Comparison of ENCODE assay signal across 2 cellular contexts in the genomic region with DNA sequence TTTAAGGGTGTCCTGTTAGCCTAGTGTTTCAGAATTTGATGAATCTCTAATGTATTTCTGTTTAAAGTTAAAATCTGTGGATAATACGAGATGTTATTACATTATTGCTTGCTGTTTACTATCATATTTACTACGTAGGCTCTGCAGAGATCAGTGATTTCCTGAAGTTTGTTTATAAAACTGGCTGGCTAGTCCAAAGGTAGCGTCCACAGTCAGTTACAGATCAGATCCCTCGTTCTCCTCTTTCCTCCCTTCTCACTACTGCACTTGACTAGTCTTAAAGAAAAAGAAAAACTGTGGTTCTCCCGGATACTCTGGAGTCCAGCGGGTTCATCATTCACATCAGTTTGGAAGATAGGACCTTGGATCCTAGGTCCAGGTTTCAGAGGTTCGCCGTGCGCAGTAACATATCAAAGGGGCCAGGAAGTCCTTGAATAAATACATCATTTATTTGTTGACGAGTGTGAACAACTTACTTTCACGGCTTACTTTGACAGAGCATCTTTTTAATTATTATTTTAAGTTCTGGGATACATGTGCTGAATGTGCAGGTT.
A peak's percentile ranks its signal among the peaks of the same experiment; 100 is the strongest.
TF ChIP-seq lines count a peak whose summit lies in the region.

No MANE protein-coding gene starts in this region.

TF ChIP-seq in liver, 16 proteins besides CTCF, POLR2A, EP300 and RAD21:
- TF ChIP-seq HNF4A (conservative IDR thresholded peaks at IDR 0.05): peak; percentile 69 to 78
- TF ChIP-seq HNF4G (IDR thresholded peaks at IDR 0.05): peak; percentile 8
- no peak for TF ChIP-seq JUND (IDR thresholded peaks at IDR 0.05)

TF ChIP-seq in HepG2, 621 proteins besides CTCF, POLR2A, EP300 and RAD21:
- TF ChIP-seq SNAPC2 (CRISPR knock-in tag; IDR thresholded peaks at IDR 0.05) (no peak), ZNF430 (CRISPR knock-in tag; IDR thresholded peaks at IDR 0.05) (no peak), ZNF367 (CRISPR knock-in tag; IDR thresholded peaks at IDR 0.05; ENCODE audit: borderline replicate concordance) (no peak), RBM22 (optimal IDR thresholded peaks at IDR 0.05; ENCODE audit: low read length) (no peak), ZNF816 (CRISPR knock-in tag; IDR thresholded peaks at IDR 0.05; ENCODE audit: borderline replicate concordance) (no peak), NCOR1 (IDR thresholded peaks at IDR 0.05; ENCODE audit: borderline replicate concordance, low read length) (no peak), ZNF672 (CRISPR knock-in tag; IDR thresholded peaks at IDR 0.05) (no peak), FLYWCH1 (CRISPR knock-in tag; IDR thresholded peaks at IDR 0.05) (no peak), ZNF292 (CRISPR knock-in tag; IDR thresholded peaks at IDR 0.05; ENCODE audit: borderline replicate concordance, low read depth) (no peak), ELF3 (CRISPR knock-in tag; IDR thresholded peaks at IDR 0.05) (no peak), ASH2L (IDR thresholded peaks at IDR 0.05; ENCODE audit: insufficient read length, low read depth, low read length) (no peak), ZNF543 (CRISPR knock-in tag; IDR thresholded peaks at IDR 0.05) (no peak), ZNF296 (CRISPR knock-in tag; conservative IDR thresholded peaks at IDR 0.05) (no peak), ZNF230 (CRISPR knock-in tag; IDR thresholded peaks at IDR 0.05) (no peak), ZNF333 (CRISPR knock-in tag; IDR thresholded peaks at IDR 0.05; ENCODE audit: borderline replicate concordance) (no peak), ZNF674 (CRISPR knock-in tag; IDR thresholded peaks at IDR 0.05; ENCODE audit: low read depth) (no peak)
- TF ChIP-seq, protein P1, sequence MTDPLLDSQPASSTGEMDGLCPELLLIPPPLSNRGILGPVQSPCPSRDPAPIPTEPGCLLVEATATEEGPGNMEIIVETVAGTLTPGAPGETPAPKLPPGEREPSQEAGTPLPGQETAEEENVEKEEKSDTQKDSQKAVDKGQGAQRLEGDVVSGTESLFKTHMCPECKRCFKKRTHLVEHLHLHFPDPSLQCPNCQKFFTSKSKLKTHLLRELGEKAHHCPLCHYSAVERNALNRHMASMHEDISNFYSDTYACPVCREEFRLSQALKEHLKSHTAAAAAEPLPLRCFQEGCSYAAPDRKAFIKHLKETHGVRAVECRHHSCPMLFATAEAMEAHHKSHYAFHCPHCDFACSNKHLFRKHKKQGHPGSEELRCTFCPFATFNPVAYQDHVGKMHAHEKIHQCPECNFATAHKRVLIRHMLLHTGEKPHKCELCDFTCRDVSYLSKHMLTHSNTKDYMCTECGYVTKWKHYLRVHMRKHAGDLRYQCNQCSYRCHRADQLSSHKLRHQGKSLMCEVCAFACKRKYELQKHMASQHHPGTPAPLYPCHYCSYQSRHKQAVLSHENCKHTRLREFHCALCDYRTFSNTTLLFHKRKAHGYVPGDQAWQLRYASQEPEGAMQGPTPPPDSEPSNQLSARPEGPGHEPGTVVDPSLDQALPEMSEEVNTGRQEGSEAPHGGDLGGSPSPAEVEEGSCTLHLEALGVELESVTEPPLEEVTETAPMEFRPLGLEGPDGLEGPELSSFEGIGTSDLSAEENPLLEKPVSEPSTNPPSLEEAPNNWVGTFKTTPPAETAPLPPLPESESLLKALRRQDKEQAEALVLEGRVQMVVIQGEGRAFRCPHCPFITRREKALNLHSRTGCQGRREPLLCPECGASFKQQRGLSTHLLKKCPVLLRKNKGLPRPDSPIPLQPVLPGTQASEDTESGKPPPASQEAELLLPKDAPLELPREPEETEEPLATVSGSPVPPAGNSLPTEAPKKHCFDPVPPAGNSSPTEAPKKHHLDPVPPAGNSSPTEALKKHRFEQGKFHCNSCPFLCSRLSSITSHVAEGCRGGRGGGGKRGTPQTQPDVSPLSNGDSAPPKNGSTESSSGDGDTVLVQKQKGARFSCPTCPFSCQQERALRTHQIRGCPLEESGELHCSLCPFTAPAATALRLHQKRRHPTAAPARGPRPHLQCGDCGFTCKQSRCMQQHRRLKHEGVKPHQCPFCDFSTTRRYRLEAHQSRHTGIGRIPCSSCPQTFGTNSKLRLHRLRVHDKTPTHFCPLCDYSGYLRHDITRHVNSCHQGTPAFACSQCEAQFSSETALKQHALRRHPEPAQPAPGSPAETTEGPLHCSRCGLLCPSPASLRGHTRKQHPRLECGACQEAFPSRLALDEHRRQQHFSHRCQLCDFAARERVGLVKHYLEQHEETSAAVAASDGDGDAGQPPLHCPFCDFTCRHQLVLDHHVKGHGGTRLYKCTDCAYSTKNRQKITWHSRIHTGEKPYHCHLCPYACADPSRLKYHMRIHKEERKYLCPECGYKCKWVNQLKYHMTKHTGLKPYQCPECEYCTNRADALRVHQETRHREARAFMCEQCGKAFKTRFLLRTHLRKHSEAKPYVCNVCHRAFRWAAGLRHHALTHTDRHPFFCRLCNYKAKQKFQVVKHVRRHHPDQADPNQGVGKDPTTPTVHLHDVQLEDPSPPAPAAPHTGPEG (CRISPR knock-in tag; IDR thresholded peaks at IDR 0.05): no peak
- TF ChIP-seq, protein P2, sequence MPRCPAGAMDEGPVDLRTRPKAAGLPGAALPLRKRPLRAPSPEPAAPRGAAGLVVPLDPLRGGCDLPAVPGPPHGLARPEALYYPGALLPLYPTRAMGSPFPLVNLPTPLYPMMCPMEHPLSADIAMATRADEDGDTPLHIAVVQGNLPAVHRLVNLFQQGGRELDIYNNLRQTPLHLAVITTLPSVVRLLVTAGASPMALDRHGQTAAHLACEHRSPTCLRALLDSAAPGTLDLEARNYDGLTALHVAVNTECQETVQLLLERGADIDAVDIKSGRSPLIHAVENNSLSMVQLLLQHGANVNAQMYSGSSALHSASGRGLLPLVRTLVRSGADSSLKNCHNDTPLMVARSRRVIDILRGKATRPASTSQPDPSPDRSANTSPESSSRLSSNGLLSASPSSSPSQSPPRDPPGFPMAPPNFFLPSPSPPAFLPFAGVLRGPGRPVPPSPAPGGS (CRISPR knock-in tag; IDR thresholded peaks at IDR 0.05): no peak
- TF ChIP-seq, protein P3, sequence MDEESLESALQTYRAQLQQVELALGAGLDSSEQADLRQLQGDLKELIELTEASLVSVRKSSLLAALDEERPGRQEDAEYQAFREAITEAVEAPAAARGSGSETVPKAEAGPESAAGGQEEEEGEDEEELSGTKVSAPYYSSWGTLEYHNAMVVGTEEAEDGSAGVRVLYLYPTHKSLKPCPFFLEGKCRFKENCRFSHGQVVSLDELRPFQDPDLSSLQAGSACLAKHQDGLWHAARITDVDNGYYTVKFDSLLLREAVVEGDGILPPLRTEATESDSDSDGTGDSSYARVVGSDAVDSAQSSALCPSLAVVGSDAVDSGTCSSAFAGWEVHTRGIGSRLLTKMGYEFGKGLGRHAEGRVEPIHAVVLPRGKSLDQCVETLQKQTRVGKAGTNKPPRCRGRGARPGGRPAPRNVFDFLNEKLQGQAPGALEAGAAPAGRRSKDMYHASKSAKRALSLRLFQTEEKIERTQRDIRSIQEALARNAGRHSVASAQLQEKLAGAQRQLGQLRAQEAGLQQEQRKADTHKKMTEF (CRISPR knock-in tag; IDR thresholded peaks at IDR 0.05): no peak
- TF ChIP-seq, protein P4, sequence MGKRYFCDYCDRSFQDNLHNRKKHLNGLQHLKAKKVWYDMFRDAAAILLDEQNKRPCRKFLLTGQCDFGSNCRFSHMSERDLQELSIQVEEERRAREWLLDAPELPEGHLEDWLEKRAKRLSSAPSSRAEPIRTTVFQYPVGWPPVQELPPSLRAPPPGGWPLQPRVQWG (CRISPR knock-in tag; IDR thresholded peaks at IDR 0.05; ENCODE audit: borderline replicate concordance, low read depth): no peak
